In the genomic region with DNA sequence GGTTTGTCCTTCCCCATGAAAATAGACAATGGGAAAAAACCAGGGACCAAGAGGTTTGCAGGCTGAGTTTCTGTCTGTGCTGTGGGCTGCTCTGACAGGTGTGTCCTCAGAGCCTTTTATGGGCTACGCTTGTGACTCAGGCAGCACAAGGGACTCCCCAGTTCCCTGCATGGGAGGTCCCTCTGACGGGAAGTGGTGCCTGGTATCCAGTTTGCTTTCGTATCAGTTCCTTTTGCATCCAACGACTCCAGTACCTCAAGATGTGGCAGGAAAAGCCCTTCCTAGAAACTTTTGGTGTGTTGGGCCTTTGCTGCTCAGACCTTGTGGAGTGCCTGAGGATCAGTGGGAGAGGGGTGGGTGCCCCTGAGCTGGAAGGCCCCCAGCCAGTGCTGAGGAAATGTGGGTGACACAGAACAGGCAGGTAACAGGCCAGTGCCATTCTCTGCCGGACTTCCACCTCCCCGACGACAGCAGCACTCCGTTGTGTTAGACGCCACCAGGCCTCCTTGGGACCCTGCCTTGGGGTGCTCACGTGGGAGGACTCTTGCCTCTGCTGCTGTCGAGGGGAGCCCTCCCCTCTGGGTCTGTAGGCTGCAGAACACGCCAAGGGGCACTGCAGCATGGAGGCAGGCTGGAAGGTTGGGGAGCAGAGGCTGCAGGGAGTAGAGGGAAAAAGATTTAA, we compare ENCODE assay signal across 19 cellular contexts. TPM values are rescaled to one million over a fixed set of nuclear protein-coding genes. Genes with fewer than 3 reads are reported as not detected.
A peak's percentile ranks its signal among the peaks of the same experiment; 100 is the strongest.
DNase-seq lines count a peak whose midpoint lies in the region; ATAC-seq and TF ChIP-seq lines count a peak whose summit lies in the region.
"Had no signal": no experiment of that assay in that cellular context is flagged by ENCODE, and none has a peak within 500 bp of the region (broad histone marks: within the 10 kb centered on the region; RNA-seq: fewer than 3 reads in every experiment).

No MANE protein-coding gene starts in this region.

- H3K4me1 ChIP-seq in vagina: no peaks in the 10 kb centered on the region
- H3K4me1 ChIP-seq: A549, tibial artery had no signal

- H3K4me1 Mint-ChIP-seq in activated CD8-positive, alpha-beta T cell treated with anti-CD3 and anti-CD28 coated beads for 36 hours (ENCODE audit: low read depth): peaks cover 19% of the 10 kb centered on the region
- H3K4me1 Mint-ChIP-seq in activated CD8-positive, alpha-beta T cell treated with anti-CD3 and anti-CD28 coated beads, Interleukin-2, amount 10 ng/mL, durations not matched to agents 7 days and 5 days (ENCODE audit: low read depth): peaks cover 6% of the 10 kb centered on the region
- H3K4me1 Mint-ChIP-seq: activated naive CD4-positive, alpha-beta T cell treated with anti-CD3 and anti-CD28 coated beads, Interleukin-2, amount 50 U/mL, for 24 hours; H9; T-helper 17 cell had no signal

- no peaks in the 10 kb centered on the region for H3K9me3 ChIP-seq in vagina
- H3K9me3 ChIP-seq: tibial artery had no signal

- peaks cover 9% of the 10 kb centered on the region for H3K9me3 Mint-ChIP-seq in activated CD8-positive, alpha-beta T cell treated with anti-CD3 and anti-CD28 coated beads for 36 hours
- peaks cover 6% of the 10 kb centered on the region for H3K9me3 Mint-ChIP-seq in activated CD8-positive, alpha-beta T cell treated with anti-CD3 and anti-CD28 coated beads, Interleukin-2, amount 10 ng/mL, durations not matched to agents 7 days and 5 days (ENCODE audit: insufficient read depth)
- H3K9me3 Mint-ChIP-seq: activated CD4-positive, alpha-beta T cell treated with anti-CD3 and anti-CD28 coated beads, Interleukin-2, amount 10 ng/mL, durations not matched to agents 7 days and 5 days; activated naive CD4-positive, alpha-beta T cell treated with anti-CD3 and anti-CD28 coated beads, Interleukin-2, amount 50 U/mL, for 24 hours had no signal

- POLR2A ChIA-PET in activated CD8-positive, alpha-beta T cell treated with anti-CD3 and anti-CD28 coated beads for 36 hours (lab: Charles Lee): no interaction called here
- POLR2A ChIA-PET in activated CD8-positive, alpha-beta T cell treated with anti-CD3 and anti-CD28 coated beads, Interleukin-2, amount 10 ng/mL, durations not matched to agents 7 days and 5 days (lab: Charles Lee): no interaction called here

- H3K27me3 Mint-ChIP-seq in activated CD8-positive, alpha-beta T cell treated with anti-CD3 and anti-CD28 coated beads for 36 hours: peaks cover 2% of the 10 kb centered on the region
- H3K27me3 Mint-ChIP-seq in activated CD8-positive, alpha-beta T cell treated with anti-CD3 and anti-CD28 coated beads, Interleukin-2, amount 10 ng/mL, durations not matched to agents 7 days and 5 days (ENCODE audit: low read depth): peaks cover 3% of the 10 kb centered on the region
- H3K27me3 Mint-ChIP-seq: activated CD4-positive, alpha-beta T cell treated with anti-CD3 and anti-CD28 coated beads, Interleukin-2, amount 10 ng/mL, durations not matched to agents 7 days and 5 days; activated naive CD4-positive, alpha-beta T cell treated with anti-CD3 and anti-CD28 coated beads, Interleukin-2, amount 50 U/mL, for 24 hours had no signal

- H3K4me3 ChIP-seq in vagina: no peak overlapping the region
- H3K4me3 ChIP-seq: A549, tibial artery had no signal

- intact Hi-C loops in activated CD8-positive, alpha-beta T cell treated with anti-CD3 and anti-CD28 coated beads for 36 hours (cut with micrococcal nuclease): no loop called here
- intact Hi-C loops in sciatic nerve (cut with DNase I): no loop called here
- intact Hi-C loops in vagina (cut with DNase I): no loop called here

- ATAC-seq in activated CD8-positive, alpha-beta T cell treated with anti-CD3 and anti-CD28 coated beads for 36 hours: peak; percentile 66
- no peak for ATAC-seq in activated CD8-positive, alpha-beta T cell treated with anti-CD3 and anti-CD28 coated beads, Interleukin-2, amount 10 ng/mL, durations not matched to agents 7 days and 5 days
- ATAC-seq in GM21360 (IDR thresholded peaks at IDR 0.05; ENCODE audit: unreplicated experiment): peak; percentile 71
- ATAC-seq in sciatic nerve: no peak
- no peak for ATAC-seq in GM19395 (IDR thresholded peaks at IDR 0.05; ENCODE audit: unreplicated experiment)
- ATAC-seq: T-helper 17 cell had no signal

- peak; percentile 25 for DNase-seq in activated CD8-positive, alpha-beta T cell treated with anti-CD3 and anti-CD28 coated beads for 36 hours
- no peak for DNase-seq in activated CD8-positive, alpha-beta T cell treated with anti-CD3 and anti-CD28 coated beads, Interleukin-2, amount 10 ng/mL, durations not matched to agents 7 days and 5 days
- peak; percentile 38 for DNase-seq in MV-4-11 (lab: John Stamatoyannopoulos, UW)
- DNase-seq in sciatic nerve (ENCODE audit: low spot score): peak; percentile 48
- no peak for DNase-seq in vagina (ENCODE audit: extremely low spot score in 2 of 2)
- no peak for DNase-seq in NCI-H526 (lab: John Stamatoyannopoulos, UW)
- DNase-seq: activated CD4-positive, alpha-beta T cell treated with anti-CD3 and anti-CD28 coated beads, Interleukin-2, amount 10 ng/mL, durations not matched to agents 7 days and 5 days; H9; NCI-H510A; occipital lobe; RPMI8226; stimulated activated CD4-positive, alpha-beta T cell treated with anti-CD3 and anti-CD28 coated beads, Interleukin-12 subunit alpha, Interleukin-12 subunit beta, amount 100 ng/mL, for 4 hours; T-helper 17 cell had no signal

- no peak for TF ChIP-seq CTCF in activated CD8-positive, alpha-beta T cell treated with anti-CD3 and anti-CD28 coated beads for 36 hours (IDR thresholded peaks at IDR 0.05)
- TF ChIP-seq CTCF in vagina (IDR thresholded peaks at IDR 0.05): no peak

- no peaks in the 10 kb centered on the region for H3K27me3 ChIP-seq in vagina

- no peaks in the 10 kb centered on the region for H3K36me3 ChIP-seq in vagina
- H3K36me3 ChIP-seq: tibial artery had no signal

- no peak overlapping the region for H3K4me3 Mint-ChIP-seq in activated CD8-positive, alpha-beta T cell treated with anti-CD3 and anti-CD28 coated beads for 36 hours
- no peak overlapping the region for H3K4me3 Mint-ChIP-seq in activated CD8-positive, alpha-beta T cell treated with anti-CD3 and anti-CD28 coated beads, Interleukin-2, amount 10 ng/mL, durations not matched to agents 7 days and 5 days
- H3K4me3 Mint-ChIP-seq: activated CD4-positive, alpha-beta T cell treated with anti-CD3 and anti-CD28 coated beads, Interleukin-2, amount 10 ng/mL, durations not matched to agents 7 days and 5 days; activated naive CD4-positive, alpha-beta T cell treated with anti-CD3 and anti-CD28 coated beads, Interleukin-2, amount 50 U/mL, for 24 hours; H9; T-helper 17 cell had no signal

- no peak overlapping the region for H3K27ac ChIP-seq in vagina
- H3K27ac ChIP-seq: A549, tibial artery had no signal

- CTCF ChIA-PET in activated CD8-positive, alpha-beta T cell treated with anti-CD3 and anti-CD28 coated beads for 36 hours (lab: Charles Lee): interaction anchor here (1.2 kb wide), 1 partner anchor 41 kb away, joined by 4 read pairs; no protein-coding TSS in a partner anchor
- CTCF ChIA-PET in activated CD8-positive, alpha-beta T cell treated with anti-CD3 and anti-CD28 coated beads, Interleukin-2, amount 10 ng/mL, durations not matched to agents 7 days and 5 days (lab: Charles Lee): no interaction called here

- no peak for TF ChIP-seq POLR2A in vagina (IDR thresholded peaks at IDR 0.05)

- no peaks in the 10 kb centered on the region for H3K36me3 Mint-ChIP-seq in activated CD8-positive, alpha-beta T cell treated with anti-CD3 and anti-CD28 coated beads for 36 hours (ENCODE audit: low read depth)
- H3K36me3 Mint-ChIP-seq in activated CD8-positive, alpha-beta T cell treated with anti-CD3 and anti-CD28 coated beads, Interleukin-2, amount 10 ng/mL, durations not matched to agents 7 days and 5 days (ENCODE audit: low read depth): no peaks in the 10 kb centered on the region
- H3K36me3 Mint-ChIP-seq: activated naive CD4-positive, alpha-beta T cell treated with anti-CD3 and anti-CD28 coated beads, Interleukin-2, amount 50 U/mL, for 24 hours had no signal

- H3K27ac Mint-ChIP-seq in activated CD8-positive, alpha-beta T cell treated with anti-CD3 and anti-CD28 coated beads for 36 hours: no peak overlapping the region
- no peak overlapping the region for H3K27ac Mint-ChIP-seq in activated CD8-positive, alpha-beta T cell treated with anti-CD3 and anti-CD28 coated beads, Interleukin-2, amount 10 ng/mL, durations not matched to agents 7 days and 5 days
- H3K27ac Mint-ChIP-seq: activated CD4-positive, alpha-beta T cell treated with anti-CD3 and anti-CD28 coated beads, Interleukin-2, amount 10 ng/mL, durations not matched to agents 7 days and 5 days; activated naive CD4-positive, alpha-beta T cell treated with anti-CD3 and anti-CD28 coated beads, Interleukin-2, amount 50 U/mL, for 24 hours; H9; T-helper 17 cell had no signal

RNA-seq across cellular contexts. Expression of a gene that starts 38.4 kb away (rescaled TPM):
- 100 to 1,000 TPM; 221 to 224 TPM for total RNA-seq in activated CD8-positive, alpha-beta T cell treated with anti-CD3 and anti-CD28 coated beads for 36 hours
- total RNA-seq in activated CD8-positive, alpha-beta T cell treated with anti-CD3 and anti-CD28 coated beads, Interleukin-2, amount 10 ng/mL, durations not matched to agents 7 days and 5 days: 10 to 100 TPM; 22.9 to 24.0 TPM
- 19.1 TPM for total RNA-seq in sciatic nerve
- total RNA-seq in vagina: 7.6 TPM
- total RNA-seq: fibroblast of lung had no signal

Comparison
In these comparisons a context has a peak if more than half of its experiments do, and no peak if none do; other contexts are left out.
1. ATAC-seq: peak in activated CD8-positive, alpha-beta T cell treated with anti-CD3 and anti-CD28 coated beads for 36 hours (single experiment) and GM21360 (single experiment); none in activated CD8-positive, alpha-beta T cell treated with anti-CD3 and anti-CD28 coated beads, Interleukin-2, amount 10 ng/mL, durations not matched to agents 7 days and 5 days (single experiment), sciatic nerve (single experiment) and GM19395 (single experiment).
2. DNase-seq: peak in activated CD8-positive, alpha-beta T cell treated with anti-CD3 and anti-CD28 coated beads for 36 hours (single experiment), MV-4-11 (single experiment) and sciatic nerve (single experiment); none in activated CD8-positive, alpha-beta T cell treated with anti-CD3 and anti-CD28 coated beads, Interleukin-2, amount 10 ng/mL, durations not matched to agents 7 days and 5 days (single experiment), vagina (0 of 2) and NCI-H526 (0 of 2).
3. RNA of a gene that starts 38.4 kb away (total RNA-seq): 221 to 224 TPM in activated CD8-positive, alpha-beta T cell treated with anti-CD3 and anti-CD28 coated beads for 36 hours; 22.9 to 24.0 TPM in activated CD8-positive, alpha-beta T cell treated with anti-CD3 and anti-CD28 coated beads, Interleukin-2, amount 10 ng/mL, durations not matched to agents 7 days and 5 days, 19.1 TPM in sciatic nerve (single experiment) and 7.6 TPM in vagina (single experiment); every median in the first group is over 4 times any median in the second.